1 cellular context compared by ENCODE assay signal in the genomic region with DNA sequence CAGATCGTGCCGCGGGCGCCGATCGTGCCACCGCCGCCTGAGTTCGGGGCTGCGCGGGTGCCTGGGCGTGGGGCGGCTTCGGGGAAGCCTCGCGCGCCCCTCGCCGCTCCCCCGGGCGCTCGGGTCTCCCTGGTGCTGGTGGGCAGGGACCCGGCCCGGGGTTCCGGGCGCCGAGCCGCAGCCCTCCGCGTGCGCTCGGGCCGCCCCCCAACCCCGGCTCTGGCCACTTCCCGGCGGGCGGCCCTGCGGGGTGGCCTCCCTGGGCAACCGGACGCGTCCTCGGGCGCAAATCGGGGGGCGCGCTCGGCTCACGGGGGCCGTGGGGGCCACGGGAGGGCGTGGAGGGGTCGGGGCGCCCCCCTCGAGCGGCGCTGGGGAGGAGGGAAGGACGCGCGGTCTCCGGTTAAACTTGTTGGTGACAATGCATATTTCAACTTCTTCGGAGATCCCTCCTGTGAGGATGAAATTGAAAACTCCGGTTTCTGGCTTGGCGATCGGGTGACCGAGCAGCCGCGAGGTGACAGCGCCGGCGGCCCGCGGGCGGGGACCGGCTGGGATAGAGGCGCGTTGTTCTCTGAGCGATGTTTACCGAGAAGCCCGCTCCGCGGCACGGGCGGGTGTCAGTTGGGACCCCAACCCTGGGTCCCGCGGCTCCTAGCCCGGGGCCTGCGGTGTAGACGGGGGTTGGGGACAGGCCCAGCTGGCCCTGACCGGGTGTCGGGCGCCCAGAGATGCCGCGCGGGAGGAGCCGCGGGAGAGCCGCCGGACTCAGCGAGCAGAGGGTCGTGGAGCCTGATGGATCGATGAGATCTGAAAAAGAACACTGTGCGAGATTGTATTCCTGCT.
TF ChIP-seq lines count a peak whose summit lies in the region.

No MANE protein-coding gene starts in this region.

TF ChIP-seq in HepG2, 621 proteins besides CTCF, POLR2A, EP300 and RAD21 (continued from another document and continues in another):
- TF ChIP-seq, protein P1, sequence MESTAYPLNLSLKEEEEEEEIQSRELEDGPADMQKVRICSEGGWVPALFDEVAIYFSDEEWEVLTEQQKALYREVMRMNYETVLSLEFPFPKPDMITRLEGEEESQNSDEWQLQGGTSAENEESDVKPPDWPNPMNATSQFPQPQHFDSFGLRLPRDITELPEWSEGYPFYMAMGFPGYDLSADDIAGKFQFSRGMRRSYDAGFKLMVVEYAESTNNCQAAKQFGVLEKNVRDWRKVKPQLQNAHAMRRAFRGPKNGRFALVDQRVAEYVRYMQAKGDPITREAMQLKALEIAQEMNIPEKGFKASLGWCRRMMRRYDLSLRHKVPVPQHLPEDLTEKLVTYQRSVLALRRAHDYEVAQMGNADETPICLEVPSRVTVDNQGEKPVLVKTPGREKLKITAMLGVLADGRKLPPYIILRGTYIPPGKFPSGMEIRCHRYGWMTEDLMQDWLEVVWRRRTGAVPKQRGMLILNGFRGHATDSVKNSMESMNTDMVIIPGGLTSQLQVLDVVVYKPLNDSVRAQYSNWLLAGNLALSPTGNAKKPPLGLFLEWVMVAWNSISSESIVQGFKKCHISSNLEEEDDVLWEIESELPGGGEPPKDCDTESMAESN (CRISPR knock-in tag; conservative IDR thresholded peaks at IDR 0.05), result no peak; the same call in 1 of the 2 replicates
- TF ChIP-seq NCOA5 (CRISPR knock-in tag; IDR thresholded peaks at IDR 0.05), result no peak
- no peak for TF ChIP-seq REXO4 (CRISPR knock-in tag; IDR thresholded peaks at IDR 0.05; ENCODE audit: borderline replicate concordance)
- TF ChIP-seq ETV6 (CRISPR knock-in tag; conservative IDR thresholded peaks at IDR 0.05), result 0 out of 2 replicates have a peak, but pooled peaks have one; percentile 58
- TF ChIP-seq ZBTB20 (CRISPR knock-in tag; IDR thresholded peaks at IDR 0.05; ENCODE audit: borderline replicate concordance, low read depth), result no peak
- TF ChIP-seq, protein P2, sequence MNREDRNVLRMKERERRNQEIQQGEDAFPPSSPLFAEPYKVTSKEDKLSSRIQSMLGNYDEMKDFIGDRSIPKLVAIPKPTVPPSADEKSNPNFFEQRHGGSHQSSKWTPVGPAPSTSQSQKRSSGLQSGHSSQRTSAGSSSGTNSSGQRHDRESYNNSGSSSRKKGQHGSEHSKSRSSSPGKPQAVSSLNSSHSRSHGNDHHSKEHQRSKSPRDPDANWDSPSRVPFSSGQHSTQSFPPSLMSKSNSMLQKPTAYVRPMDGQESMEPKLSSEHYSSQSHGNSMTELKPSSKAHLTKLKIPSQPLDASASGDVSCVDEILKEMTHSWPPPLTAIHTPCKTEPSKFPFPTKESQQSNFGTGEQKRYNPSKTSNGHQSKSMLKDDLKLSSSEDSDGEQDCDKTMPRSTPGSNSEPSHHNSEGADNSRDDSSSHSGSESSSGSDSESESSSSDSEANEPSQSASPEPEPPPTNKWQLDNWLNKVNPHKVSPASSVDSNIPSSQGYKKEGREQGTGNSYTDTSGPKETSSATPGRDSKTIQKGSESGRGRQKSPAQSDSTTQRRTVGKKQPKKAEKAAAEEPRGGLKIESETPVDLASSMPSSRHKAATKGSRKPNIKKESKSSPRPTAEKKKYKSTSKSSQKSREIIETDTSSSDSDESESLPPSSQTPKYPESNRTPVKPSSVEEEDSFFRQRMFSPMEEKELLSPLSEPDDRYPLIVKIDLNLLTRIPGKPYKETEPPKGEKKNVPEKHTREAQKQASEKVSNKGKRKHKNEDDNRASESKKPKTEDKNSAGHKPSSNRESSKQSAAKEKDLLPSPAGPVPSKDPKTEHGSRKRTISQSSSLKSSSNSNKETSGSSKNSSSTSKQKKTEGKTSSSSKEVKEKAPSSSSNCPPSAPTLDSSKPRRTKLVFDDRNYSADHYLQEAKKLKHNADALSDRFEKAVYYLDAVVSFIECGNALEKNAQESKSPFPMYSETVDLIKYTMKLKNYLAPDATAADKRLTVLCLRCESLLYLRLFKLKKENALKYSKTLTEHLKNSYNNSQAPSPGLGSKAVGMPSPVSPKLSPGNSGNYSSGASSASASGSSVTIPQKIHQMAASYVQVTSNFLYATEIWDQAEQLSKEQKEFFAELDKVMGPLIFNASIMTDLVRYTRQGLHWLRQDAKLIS (CRISPR knock-in tag; IDR thresholded peaks at IDR 0.05), result no peak
- no peak for TF ChIP-seq KDM3A (CRISPR knock-in tag; IDR thresholded peaks at IDR 0.05; ENCODE audit: low read depth)
- 0 out of 2 replicates have a peak, but pooled peaks have one; percentile 64 for TF ChIP-seq ZNF570 (CRISPR knock-in tag; IDR thresholded peaks at IDR 0.05; ENCODE audit: borderline replicate concordance)
- peak; percentile 85 for TF ChIP-seq ASH2L (IDR thresholded peaks at IDR 0.05; ENCODE audit: insufficient read length, low read depth, low read length)
- TF ChIP-seq ZNF382 (CRISPR knock-in tag; IDR thresholded peaks at IDR 0.05; ENCODE audit: borderline replicate concordance), result no peak
- TF ChIP-seq, protein P3, sequence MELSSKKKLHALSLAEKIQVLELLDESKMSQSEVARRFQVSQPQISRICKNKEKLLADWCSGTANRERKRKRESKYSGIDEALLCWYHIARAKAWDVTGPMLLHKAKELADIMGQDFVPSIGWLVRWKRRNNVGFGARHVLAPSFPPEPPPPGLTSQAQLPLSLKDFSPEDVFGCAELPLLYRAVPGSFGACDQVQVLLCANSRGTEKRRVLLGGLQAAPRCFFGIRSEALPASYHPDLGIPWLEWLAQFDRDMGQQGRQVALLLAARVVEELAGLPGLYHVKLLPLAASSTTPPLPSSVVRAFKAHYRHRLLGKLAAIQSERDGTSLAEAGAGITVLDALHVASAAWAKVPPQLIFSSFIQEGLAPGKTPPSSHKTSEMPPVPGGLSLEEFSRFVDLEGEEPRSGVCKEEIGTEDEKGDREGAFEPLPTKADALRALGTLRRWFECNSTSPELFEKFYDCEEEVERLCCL (CRISPR knock-in tag; IDR thresholded peaks at IDR 0.05; ENCODE audit: borderline replicate concordance), result 0 out of 2 replicates have a peak, but pooled peaks have one; percentile 22
- TF ChIP-seq, protein P4, sequence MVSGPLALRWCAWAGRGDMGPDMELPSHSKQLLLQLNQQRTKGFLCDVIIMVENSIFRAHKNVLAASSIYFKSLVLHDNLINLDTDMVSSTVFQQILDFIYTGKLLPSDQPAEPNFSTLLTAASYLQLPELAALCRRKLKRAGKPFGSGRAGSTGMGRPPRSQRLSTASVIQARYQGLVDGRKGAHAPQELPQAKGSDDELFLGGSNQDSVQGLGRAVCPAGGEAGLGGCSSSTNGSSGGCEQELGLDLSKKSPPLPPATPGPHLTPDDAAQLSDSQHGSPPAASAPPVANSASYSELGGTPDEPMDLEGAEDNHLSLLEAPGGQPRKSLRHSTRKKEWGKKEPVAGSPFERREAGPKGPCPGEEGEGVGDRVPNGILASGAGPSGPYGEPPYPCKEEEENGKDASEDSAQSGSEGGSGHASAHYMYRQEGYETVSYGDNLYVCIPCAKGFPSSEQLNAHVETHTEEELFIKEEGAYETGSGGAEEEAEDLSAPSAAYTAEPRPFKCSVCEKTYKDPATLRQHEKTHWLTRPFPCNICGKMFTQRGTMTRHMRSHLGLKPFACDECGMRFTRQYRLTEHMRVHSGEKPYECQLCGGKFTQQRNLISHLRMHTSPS (CRISPR knock-in tag; IDR thresholded peaks at IDR 0.05; ENCODE audit: low read depth), result no peak
- no peak for TF ChIP-seq RFX3 (CRISPR knock-in tag; IDR thresholded peaks at IDR 0.05)
- no peak for TF ChIP-seq ZNF839 (CRISPR knock-in tag; IDR thresholded peaks at IDR 0.05; ENCODE audit: borderline replicate concordance)
- TF ChIP-seq ZNF746 (CRISPR knock-in tag; IDR thresholded peaks at IDR 0.05), result no peak
- no peak for TF ChIP-seq ZNF468 (CRISPR knock-in tag; IDR thresholded peaks at IDR 0.05)
- TF ChIP-seq CENPT (CRISPR knock-in tag; IDR thresholded peaks at IDR 0.05; ENCODE audit: low read depth), result no peak
- no peak for TF ChIP-seq U2AF1 (optimal IDR thresholded peaks at IDR 0.05; ENCODE audit: low read depth, low read length)
- TF ChIP-seq ZBTB42 (CRISPR knock-in tag; IDR thresholded peaks at IDR 0.05), result peak; percentile 61; the same call in 1 of the 2 replicates
- no peak for TF ChIP-seq SP1 (IDR thresholded peaks at IDR 0.05)
- no peak for TF ChIP-seq SP1 (CRISPR knock-in tag; IDR thresholded peaks at IDR 0.05)
- TF ChIP-seq, protein P5, sequence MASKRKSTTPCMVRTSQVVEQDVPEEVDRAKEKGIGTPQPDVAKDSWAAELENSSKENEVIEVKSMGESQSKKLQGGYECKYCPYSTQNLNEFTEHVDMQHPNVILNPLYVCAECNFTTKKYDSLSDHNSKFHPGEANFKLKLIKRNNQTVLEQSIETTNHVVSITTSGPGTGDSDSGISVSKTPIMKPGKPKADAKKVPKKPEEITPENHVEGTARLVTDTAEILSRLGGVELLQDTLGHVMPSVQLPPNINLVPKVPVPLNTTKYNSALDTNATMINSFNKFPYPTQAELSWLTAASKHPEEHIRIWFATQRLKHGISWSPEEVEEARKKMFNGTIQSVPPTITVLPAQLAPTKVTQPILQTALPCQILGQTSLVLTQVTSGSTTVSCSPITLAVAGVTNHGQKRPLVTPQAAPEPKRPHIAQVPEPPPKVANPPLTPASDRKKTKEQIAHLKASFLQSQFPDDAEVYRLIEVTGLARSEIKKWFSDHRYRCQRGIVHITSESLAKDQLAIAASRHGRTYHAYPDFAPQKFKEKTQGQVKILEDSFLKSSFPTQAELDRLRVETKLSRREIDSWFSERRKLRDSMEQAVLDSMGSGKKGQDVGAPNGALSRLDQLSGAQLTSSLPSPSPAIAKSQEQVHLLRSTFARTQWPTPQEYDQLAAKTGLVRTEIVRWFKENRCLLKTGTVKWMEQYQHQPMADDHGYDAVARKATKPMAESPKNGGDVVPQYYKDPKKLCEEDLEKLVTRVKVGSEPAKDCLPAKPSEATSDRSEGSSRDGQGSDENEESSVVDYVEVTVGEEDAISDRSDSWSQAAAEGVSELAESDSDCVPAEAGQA (IDR thresholded peaks at IDR 0.05; ENCODE audit: low read depth), result no peak
- TF ChIP-seq, protein P5 (CRISPR knock-in tag; IDR thresholded peaks at IDR 0.05; ENCODE audit: borderline replicate concordance), result no peak
- no peak for TF ChIP-seq FOXJ3 (CRISPR knock-in tag; IDR thresholded peaks at IDR 0.05; ENCODE audit: borderline replicate concordance)
- no peak for TF ChIP-seq MLLT10 (CRISPR knock-in tag; IDR thresholded peaks at IDR 0.05)
- TF ChIP-seq ZNF432 (CRISPR knock-in tag; IDR thresholded peaks at IDR 0.05; ENCODE audit: borderline replicate concordance), result no peak
- TF ChIP-seq CEBPG (CRISPR knock-in tag; IDR thresholded peaks at IDR 0.05), result no peak
- no peak for TF ChIP-seq GABPA (IDR thresholded peaks at IDR 0.05; ENCODE audit: low read depth, low read length)
- TF ChIP-seq GABPA (CRISPR knock-in tag; IDR thresholded peaks at IDR 0.05; ENCODE audit: low read depth), result no peak
- TF ChIP-seq, protein P6, sequence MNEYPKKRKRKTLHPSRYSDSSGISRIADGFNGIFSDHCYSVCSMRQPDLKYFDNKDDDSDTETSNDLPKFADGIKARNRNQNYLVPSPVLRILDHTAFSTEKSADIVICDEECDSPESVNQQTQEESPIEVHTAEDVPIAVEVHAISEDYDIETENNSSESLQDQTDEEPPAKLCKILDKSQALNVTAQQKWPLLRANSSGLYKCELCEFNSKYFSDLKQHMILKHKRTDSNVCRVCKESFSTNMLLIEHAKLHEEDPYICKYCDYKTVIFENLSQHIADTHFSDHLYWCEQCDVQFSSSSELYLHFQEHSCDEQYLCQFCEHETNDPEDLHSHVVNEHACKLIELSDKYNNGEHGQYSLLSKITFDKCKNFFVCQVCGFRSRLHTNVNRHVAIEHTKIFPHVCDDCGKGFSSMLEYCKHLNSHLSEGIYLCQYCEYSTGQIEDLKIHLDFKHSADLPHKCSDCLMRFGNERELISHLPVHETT (CRISPR knock-in tag; conservative IDR thresholded peaks at IDR 0.05), result no peak
- no peak for TF ChIP-seq SOX13 (IDR thresholded peaks at IDR 0.05)
- peak in 1 of 2 experiments; percentile 28; a peak in 1 of 4 replicates for TF ChIP-seq SOX13 (CRISPR knock-in tag; conservative IDR thresholded peaks at IDR 0.05 in 1 of 2, IDR thresholded peaks at IDR 0.05 in 1 of 2)
- TF ChIP-seq NFIB (CRISPR knock-in tag; IDR thresholded peaks at IDR 0.05; ENCODE audit: borderline replicate concordance), result no peak
- TF ChIP-seq TOPORS (CRISPR knock-in tag; IDR thresholded peaks at IDR 0.05), result no peak
- no peak for TF ChIP-seq ZNF326 (CRISPR knock-in tag; IDR thresholded peaks at IDR 0.05; ENCODE audit: borderline replicate concordance)
- peak; percentile 63; the same call in 1 of the 2 replicates for TF ChIP-seq KAT7 (CRISPR knock-in tag; IDR thresholded peaks at IDR 0.05; ENCODE audit: borderline replicate concordance)
- TF ChIP-seq ZNF720 (CRISPR knock-in tag; IDR thresholded peaks at IDR 0.05), result no peak
